ENCODE assay signal across 1 cellular context in the genomic region with DNA sequence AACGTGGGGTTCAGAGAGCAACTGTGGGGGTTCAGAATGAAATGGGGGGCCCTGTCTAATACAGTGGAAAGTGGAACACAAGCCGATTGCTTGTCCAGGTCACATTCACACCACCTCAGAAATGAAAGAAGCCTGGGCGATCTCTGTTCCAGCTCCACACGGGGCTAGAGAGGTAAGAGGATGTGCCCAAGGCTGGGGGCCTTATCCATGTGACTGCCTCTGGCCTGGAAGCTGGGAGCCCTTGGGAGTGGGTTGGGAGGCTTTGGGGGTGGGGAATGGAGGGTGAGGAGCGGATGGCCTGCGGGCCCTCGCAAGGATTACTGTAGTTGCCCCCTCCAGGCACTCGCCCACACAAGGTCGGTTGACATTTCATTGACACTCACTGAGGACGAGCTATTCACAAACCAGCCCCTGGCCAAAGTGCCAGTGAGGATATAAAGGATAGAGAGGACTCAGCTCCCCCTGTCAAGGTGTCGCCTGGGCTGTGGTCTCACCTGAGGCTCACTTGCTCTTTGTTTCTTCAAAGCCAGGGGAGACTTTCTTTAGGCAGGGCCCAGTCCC.
TF ChIP-seq lines count a peak whose summit lies in the region.

No MANE protein-coding gene starts in this region.

TF ChIP-seq in GM23338, 12 proteins besides CTCF, POLR2A, EP300 and RAD21 (continued from another document):
- TF ChIP-seq CREB1 (CRISPR knock-in tag; IDR thresholded peaks at IDR 0.05; ENCODE audit: low read depth) (no peak), EZH2phosphoT487 (IDR thresholded peaks at IDR 0.05; ENCODE audit: unreplicated experiment) (no peak)
TF ChIP-seq in GM23338: peak in this region for 0.
